Comparison of ENCODE assay signal across 13 cellular contexts in the genomic region with DNA sequence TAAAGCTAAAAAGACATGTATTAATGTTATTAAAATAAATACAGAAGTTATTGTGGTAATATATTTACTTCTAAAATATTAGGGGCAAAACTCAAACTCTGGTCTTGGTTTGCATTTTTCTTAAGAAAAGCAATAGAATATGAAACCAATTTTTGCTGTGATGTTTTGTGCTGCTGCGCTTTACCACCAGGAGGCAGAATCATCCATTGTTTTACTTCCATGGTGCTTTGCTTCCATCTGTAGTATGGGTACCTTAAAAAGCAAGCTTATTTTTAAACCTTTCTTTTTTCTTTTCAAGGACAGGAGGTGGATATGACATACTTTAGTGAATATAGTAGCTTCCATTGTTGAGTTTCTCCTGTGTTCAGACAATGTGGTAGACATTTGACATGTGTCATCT. TPM values are rescaled to one million over a fixed set of nuclear protein-coding genes. Genes with fewer than 3 reads are reported as not detected.
DNase-seq lines count a peak whose midpoint lies in the region; ATAC-seq and TF ChIP-seq lines count a peak whose summit lies in the region.
"Had no signal": no experiment of that assay in that cellular context is flagged by ENCODE, and none has a peak within 500 bp of the region (broad histone marks: within the 10 kb centered on the region; RNA-seq: fewer than 3 reads in every experiment).

No MANE protein-coding gene starts in this region.

- ATAC-seq in HG03469 (IDR thresholded peaks at IDR 0.05; ENCODE audit: unreplicated experiment): no peak
- no peak for ATAC-seq in GM19351 (IDR thresholded peaks at IDR 0.05; ENCODE audit: unreplicated experiment)
- ATAC-seq: heart right ventricle had no signal

- H3K27me3 ChIP-seq in AG04450 (ENCODE audit: control insufficient read depth, insufficient read depth, low read length): no peaks in the 10 kb centered on the region
- H3K27me3 ChIP-seq: ascending aorta, heart right ventricle had no signal

- CTCF ChIA-PET in AG04450 (lab: Charles Lee): interaction anchor here (0.7 to 1.1 kb wide), 3 partner anchors 246 to 655 kb away, joined by 3 read pairs; partner anchors contain the start of gene ATP2C1

- peak; percentile 41 for TF ChIP-seq CTCF in AG04450 (IDR thresholded peaks at IDR 0.05; ENCODE audit: low read depth, low read length)
- TF ChIP-seq CTCF in NB4 (IDR thresholded peaks at IDR 0.05; ENCODE audit: low read depth, low read length): peak; percentile 61
- peak; percentile 75 for TF ChIP-seq CTCF in epithelial cell of proximal tubule (conservative IDR thresholded peaks at IDR 0.05; ENCODE audit: low read depth, low read length)

- DNase-seq in AG04450 (ENCODE audit: low read depth, low spot score) (no peak), ELR (ENCODE audit: low read depth) (peak; percentile 10), NB4 (ENCODE audit: low read depth) (peak; percentile 25), epithelial cell of proximal tubule (ENCODE audit: low read depth) (no peak), mucosa of gallbladder (ENCODE audit: low spot score) (no peak), D341Med (ENCODE audit: low spot score) (no peak)
- DNase-seq: activated CD4-positive, CD25-positive, alpha-beta regulatory T cell; heart right ventricle; naive B cell; NCI-H524 had no signal

- no peak overlapping the region for H3K27ac ChIP-seq in AG04450 (ENCODE audit: low read depth, low read length)
- H3K27ac ChIP-seq: ascending aorta, heart right ventricle had no signal

- no peaks in the 10 kb centered on the region for H3K9me3 ChIP-seq in AG04450 (ENCODE audit: control insufficient read depth, insufficient read depth, low read length)
- H3K9me3 ChIP-seq: ascending aorta, heart right ventricle had no signal

- no peak overlapping the region for H3K4me3 ChIP-seq in AG04450 (ENCODE audit: low read depth, low read length)
- H3K4me3 ChIP-seq in NB4 (ENCODE audit: low read depth, low read length): no peak overlapping the region
- H3K4me3 ChIP-seq in epithelial cell of proximal tubule (ENCODE audit: low read depth, low read length): no peak overlapping the region
- H3K4me3 ChIP-seq: ascending aorta, heart right ventricle had no signal

- no peak for TF ChIP-seq POLR2A in NB4 (IDR thresholded peaks at IDR 0.05; ENCODE audit: extremely low read depth, insufficient read length)

- POLR2A ChIA-PET in AG04450 (lab: Yijun Ruan, JAX): no interaction called here

RNA-seq across cellular contexts. Expression of gene MRPL3, which starts 46.6 kb away (rescaled TPM):
- polyA plus RNA-seq in AG04450 (2011; rRNA removed): 157 and 192 TPM in 2 replicates
- polyA minus RNA-seq in AG04450 (2011; rRNA and poly(A)+ RNA removed): 52.1 and 80.5 TPM in 2 replicates
- total RNA-seq in epithelial cell of proximal tubule (149 and 181 TPM in 2 replicates), mucosa of gallbladder (51.1 TPM)

Comparison
In these comparisons a context has a peak if more than half of its experiments do, and no peak if none do; other contexts are left out.
1. DNase-seq: peak in ELR (single experiment) and NB4 (single experiment); none in AG04450 (single experiment), epithelial cell of proximal tubule (single experiment), mucosa of gallbladder (single experiment) and D341Med (single experiment).
2. Peak in every context shown above with its lines, with median percentiles within 50 percentile points of each other: CTCF ChIP-seq.